ENCODE assay signal across 10 cellular contexts in genomic region chrX:143437439-143437838, GRCh38.
DNase-seq lines count a peak whose midpoint lies in the region; ATAC-seq and TF ChIP-seq lines count a peak whose summit lies in the region.
"Had no signal": no experiment of that assay in that cellular context is flagged by ENCODE, and none has a peak within 500 bp of the region (broad histone marks: within the 10 kb centered on the region; RNA-seq: fewer than 3 reads in every experiment).

No MANE protein-coding gene starts in this region.

- H3K4me1 ChIP-seq in OCI-LY3 (ENCODE audit: low read length) (no peaks in the 10 kb centered on the region), foreskin keratinocyte (no peaks in the 10 kb centered on the region)

- H4K20me1 ChIP-seq in OCI-LY3 (ENCODE audit: insufficient read depth, low read length) = no peaks in the 10 kb centered on the region

- H3K9ac ChIP-seq in OCI-LY3 (ENCODE audit: low read length) = no peak overlapping the region

- H3K27ac ChIP-seq in C4-2B (no peak overlapping the region), OCI-LY3 (ENCODE audit: low read length) (no peak overlapping the region), foreskin keratinocyte (no peak overlapping the region)

- ATAC-seq in GM19351 (IDR thresholded peaks at IDR 0.05; ENCODE audit: unreplicated experiment) (peak; percentile 75), foreskin keratinocyte (no peak), GM21360 (IDR thresholded peaks at IDR 0.05; ENCODE audit: unreplicated experiment) (no peak)

- no peaks in the 10 kb centered on the region for H3K27me3 ChIP-seq in OCI-LY3 (ENCODE audit: low read depth, low read length)
- no peaks in the 10 kb centered on the region for H3K27me3 ChIP-seq in foreskin keratinocyte

- H3K4me3 ChIP-seq in OCI-LY3 (ENCODE audit: low read length) = peak overlapping the region; percentile 52

- H2AFZ ChIP-seq in OCI-LY3 (ENCODE audit: low read depth, low read length) = peak overlapping the region; percentile 77

- H3K4me2 ChIP-seq in OCI-LY3 (ENCODE audit: low read length) = peak overlapping the region; percentile 62

- no peaks in the 10 kb centered on the region for H3K9me3 ChIP-seq in OCI-LY3 (ENCODE audit: insufficient read depth, low read length)

- H3K79me2 ChIP-seq in OCI-LY3 (ENCODE audit: low read length) = no peaks in the 10 kb centered on the region

- TF ChIP-seq CTCF in C4-2B (conservative IDR thresholded peaks at IDR 0.05) (peak; percentile 65), OCI-LY3 (IDR thresholded peaks at IDR 0.05; ENCODE audit: low read depth, low read length) (peak; percentile 63), foreskin keratinocyte (conservative IDR thresholded peaks at IDR 0.05) (peak; percentile 10)

- DNase-seq in foreskin keratinocyte = no peak
- no peak for DNase-seq in CD1c-positive myeloid dendritic cell (ENCODE audit: extremely low spot score)
- no peak for DNase-seq in GM19238 (ENCODE audit: insufficient read length, low spot score)
- DNase-seq in activated gamma-delta T cell treated with Interleukin-2 at 50 U/mL for 16 hours = no peak
- DNase-seq: activated CD8-positive, alpha-beta memory T cell treated with anti-CD3 and anti-CD28 coated beads, Interleukin-2, amount 50 U/mL, for 48 hours; NCI-H446 had no signal

- H3K36me3 ChIP-seq in OCI-LY3 (replicated peaks; ENCODE audit: low read depth, low read length) = no peaks in the 10 kb centered on the region

Comparison
In these comparisons a context has a peak if more than half of its experiments do, and no peak if none do; other contexts are left out.
1. CTCF ChIP-seq: peak in every context shown above with its lines; median percentile 65 in C4-2B; 63 in OCI-LY3; 10 in foreskin keratinocyte.